Comparison of ENCODE assay signal across 8 cellular contexts in the genomic region with DNA sequence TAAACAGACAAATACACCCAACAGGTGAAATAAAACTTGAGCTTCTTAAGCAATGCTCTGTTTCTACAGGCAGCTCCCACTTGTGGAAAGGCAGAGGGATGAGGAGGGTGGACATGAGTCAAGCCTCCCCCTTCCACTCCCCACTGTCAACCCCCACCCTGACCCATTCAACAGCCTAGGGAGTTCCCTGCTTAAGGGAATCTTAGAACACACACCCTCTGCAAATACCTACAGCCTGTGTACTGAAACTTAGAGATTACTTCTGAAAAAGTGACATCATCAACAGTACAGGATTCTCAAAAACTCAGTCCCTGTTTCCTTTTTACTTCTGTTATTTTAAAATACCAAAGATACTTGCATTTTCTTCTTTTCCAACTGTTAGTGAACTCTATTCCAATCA.
DNase-seq lines count a peak whose midpoint lies in the region; ATAC-seq and TF ChIP-seq lines count a peak whose summit lies in the region.

No MANE protein-coding gene starts in this region.

- H3K27ac ChIP-seq in Peyer's patch: peak overlapping the region in 3 of 4 donors; percentile 68 to 90 (median 85)

- peaks cover 1% of the 10 kb centered on the region for H3K27me3 Mint-ChIP-seq in glutamatergic neuron (ENCODE audit: unreplicated experiment)

- H3K36me3 ChIP-seq in Peyer's patch: no peaks in the 10 kb centered on the region

- no peaks in the 10 kb centered on the region for H3K27me3 ChIP-seq in Peyer's patch

- no peak overlapping the region for H3K4me3 Mint-ChIP-seq in glutamatergic neuron (ENCODE audit: unreplicated experiment)

- H3K9me3 Mint-ChIP-seq in glutamatergic neuron (ENCODE audit: unreplicated experiment): peaks cover 2% of the 10 kb centered on the region

- in situ Hi-C loops in GM13977 (cut with MboI; ENCODE audit: low pct_unique_long_range_greater_than_20kb, low sequenced_read_pairs, unreplicated experiment): no loop called here

- ATAC-seq in HG02623 (IDR thresholded peaks at IDR 0.05; ENCODE audit: unreplicated experiment): peak; percentile 80

- no peaks in the 10 kb centered on the region for H3K9me3 ChIP-seq in Peyer's patch

- DNase-seq in GM13977 (ENCODE audit: low spot score) (peak; percentile 62), Peyer's patch (peak in 2 of 3 donors; percentile 47 to 61), left kidney (ENCODE audit: low read depth, low spot score) (peak; percentile 58), posterior cingulate gyrus (no peak), glutamatergic neuron (no peak)
- no peak for DNase-seq in activated CD4-positive, alpha-beta T cell treated with anti-CD3 and anti-CD28 coated beads for 1 hour
- DNase-seq in NK-92 treated with Interleukin-12 subunit alpha and Interleukin-12 subunit beta, amount 100 ng/mL, for 24 hours (lab: John Stamatoyannopoulos, UW): no peak

- H3K4me1 Mint-ChIP-seq in glutamatergic neuron (ENCODE audit: low read depth, unreplicated experiment): peaks cover 7% of the 10 kb centered on the region

- no peak for TF ChIP-seq POLR2A in Peyer's patch (IDR thresholded peaks at IDR 0.05)

- no peak overlapping the region for H3K27ac Mint-ChIP-seq in glutamatergic neuron (ENCODE audit: unreplicated experiment)

- intact Hi-C loops in posterior cingulate gyrus (cut with DNase I): no loop called here

- no peaks in the 10 kb centered on the region for H3K36me3 Mint-ChIP-seq in glutamatergic neuron (ENCODE audit: unreplicated experiment)

- peaks cover 0 to 30% (median 0%) of the 10 kb centered on the region in 4 donors for H3K4me1 ChIP-seq in Peyer's patch

- TF ChIP-seq CTCF in GM13977 (IDR thresholded peaks at IDR 0.05; ENCODE audit: extremely low read depth, insufficient read depth, missing control alignments): no peak
- no peak for TF ChIP-seq CTCF in Peyer's patch (IDR thresholded peaks at IDR 0.05)
- no peak for TF ChIP-seq CTCF in glutamatergic neuron (IDR thresholded peaks at IDR 0.05; ENCODE audit: partially characterized antibody, unreplicated experiment)

- peak overlapping the region in 2 of 4 donors; percentile 32 to 37 for H3K4me3 ChIP-seq in Peyer's patch

Comparison
In these comparisons a context has a peak if more than half of its experiments do, and no peak if none do; other contexts are left out.
1. DNase-seq: peak in GM13977 (single experiment), Peyer's patch (2 of 3) and left kidney (single experiment); none in posterior cingulate gyrus (0 of 10), activated CD4-positive, alpha-beta T cell treated with anti-CD3 and anti-CD28 coated beads for 1 hour (single experiment), NK-92 treated with Interleukin-12 subunit alpha and Interleukin-12 subunit beta, amount 100 ng/mL, for 24 hours (single experiment) and glutamatergic neuron (single experiment).